26 cellular contexts compared by ENCODE assay signal in the genomic region with DNA sequence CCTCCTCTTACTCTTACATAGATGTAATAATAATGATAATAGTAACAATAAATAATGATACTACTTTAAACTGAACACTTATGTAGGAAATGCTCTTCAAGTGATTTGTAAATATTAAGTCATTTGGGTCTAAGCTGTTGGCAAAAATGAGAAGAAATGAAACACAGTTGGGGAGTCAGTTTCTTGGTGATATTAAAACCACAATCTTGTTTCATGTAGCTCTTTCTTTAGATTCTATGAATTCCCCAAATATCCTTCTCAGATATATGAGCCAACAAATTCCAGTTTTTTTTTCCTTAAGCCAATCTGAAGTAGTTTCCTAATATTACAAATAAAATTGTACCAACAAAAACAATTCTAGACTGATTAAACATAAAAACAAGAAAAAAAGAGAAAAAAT.
DNase-seq lines count a peak whose midpoint lies in the region; ATAC-seq, FAIRE-seq and TF ChIP-seq lines count a peak whose summit lies in the region.
"Had no signal": no experiment of that assay in that cellular context is flagged by ENCODE, and none has a peak within 500 bp of the region (broad histone marks: within the 10 kb centered on the region; RNA-seq: fewer than 3 reads in every experiment).

No MANE protein-coding gene starts in this region.

- no peak overlapping the region for H3K4me3 ChIP-seq in astrocyte (ENCODE audit: insufficient read depth, low read depth, low read length)
- H3K4me3 ChIP-seq in fibroblast of pulmonary artery (replicated peaks; ENCODE audit: low read depth, low read length): no peak overlapping the region
- H3K4me3 ChIP-seq: BLaER1, GM12878 had no signal

- H3K9ac ChIP-seq in astrocyte (ENCODE audit: low read length): no peak overlapping the region
- H3K9ac ChIP-seq: BLaER1 had no signal

- peaks cover 3% of the 10 kb centered on the region for H3K4me1 ChIP-seq in astrocyte (ENCODE audit: insufficient read depth, low read length)
- H3K4me1 ChIP-seq: BE2C, BLaER1 had no signal

- no peaks in the 10 kb centered on the region for H3K27me3 ChIP-seq in astrocyte (ENCODE audit: insufficient read depth, low read length)
- H3K27me3 ChIP-seq: BE2C, BLaER1 had no signal

- no peak for TF ChIP-seq CTCF in astrocyte (IDR thresholded peaks at IDR 0.05; ENCODE audit: insufficient read depth, low read depth, low read length)
- no peak for TF ChIP-seq CTCF in fibroblast of pulmonary artery (IDR thresholded peaks at IDR 0.05; ENCODE audit: low read length, missing control alignments)

- H3K9me3 Mint-ChIP-seq in astrocyte (ENCODE audit: unreplicated experiment): no peaks in the 10 kb centered on the region

- intact Hi-C loops in left cardiac atrium (cut with DNase I): no loop called here

- H4K20me1 ChIP-seq in astrocyte (ENCODE audit: insufficient read depth, low read length): no peaks in the 10 kb centered on the region
- H4K20me1 ChIP-seq: BLaER1 had no signal

- no peak for ATAC-seq in left cardiac atrium
- ATAC-seq: GM12878 had no signal

- H3K27ac ChIP-seq in astrocyte (ENCODE audit: low read depth, low read length): no peak overlapping the region
- H3K27ac ChIP-seq: BLaER1 had no signal

- no peak overlapping the region for H3K27ac Mint-ChIP-seq in astrocyte (ENCODE audit: unreplicated experiment)
- H3K27ac Mint-ChIP-seq: CD14-positive monocyte; CD4-positive, alpha-beta memory T cell; CD4-positive, CD25-positive, alpha-beta regulatory T cell; CD8-positive, alpha-beta memory T cell had no signal

- no peaks in the 10 kb centered on the region for H3K79me2 ChIP-seq in astrocyte (ENCODE audit: insufficient read depth, low read length)

- H3K36me3 ChIP-seq in astrocyte (ENCODE audit: insufficient read depth, low read length): no peaks in the 10 kb centered on the region
- H3K36me3 ChIP-seq: BE2C, BLaER1 had no signal

- H3K27me3 Mint-ChIP-seq in astrocyte (ENCODE audit: low read depth, unreplicated experiment): no peaks in the 10 kb centered on the region
- H3K27me3 Mint-ChIP-seq: CD4-positive, alpha-beta memory T cell; CD4-positive, CD25-positive, alpha-beta regulatory T cell; CD8-positive, alpha-beta memory T cell had no signal

- H3K4me1 Mint-ChIP-seq in astrocyte (ENCODE audit: low read depth, unreplicated experiment): peaks cover 5% of the 10 kb centered on the region
- H3K4me1 Mint-ChIP-seq: CD14-positive monocyte; CD4-positive, alpha-beta memory T cell; CD4-positive, CD25-positive, alpha-beta regulatory T cell; CD8-positive, alpha-beta memory T cell had no signal

- DNase-seq in astrocyte (ENCODE audit: low read depth): peak; percentile 10
- peak; percentile 18 for DNase-seq in fibroblast of pulmonary artery (ENCODE audit: low read depth)
- no peak for DNase-seq in left cardiac atrium
- no peak for DNase-seq in activated gamma-delta T cell treated with Interleukin-2 at 50 U/mL for 16 hours
- no peak for DNase-seq in dedifferentiated amniotic fluid mesenchymal stem cell (ENCODE audit: extremely low spot score)
- DNase-seq: 8988T; ACHN; BE2C; C1 segment of cervical spinal cord; CD4-positive, alpha-beta memory T cell; CD4-positive, CD25-positive, alpha-beta regulatory T cell; CD8-positive, alpha-beta memory T cell; COR-L47; DMS 273 treated with DMSO at 0.1 percent for 48 hours; DMS153; DMS53; DMS79; DND-41; EL; GDM1 had no signal

- no peaks in the 10 kb centered on the region for H3K36me3 Mint-ChIP-seq in astrocyte (ENCODE audit: low read depth, unreplicated experiment)
- H3K36me3 Mint-ChIP-seq: CD14-positive monocyte; CD4-positive, alpha-beta memory T cell; CD4-positive, CD25-positive, alpha-beta regulatory T cell had no signal

- no peak overlapping the region for H3K4me2 ChIP-seq in astrocyte (ENCODE audit: low read length)
- H3K4me2 ChIP-seq: BLaER1 had no signal

- H3K9me3 ChIP-seq in astrocyte (ENCODE audit: insufficient read depth, low read depth, low read length): no peaks in the 10 kb centered on the region
- H3K9me3 ChIP-seq: BE2C, BLaER1 had no signal

- H3K4me3 Mint-ChIP-seq in astrocyte (ENCODE audit: unreplicated experiment): no peak overlapping the region
- H3K4me3 Mint-ChIP-seq: CD14-positive monocyte; CD4-positive, alpha-beta memory T cell; CD4-positive, CD25-positive, alpha-beta regulatory T cell; CD8-positive, alpha-beta memory T cell had no signal

- no peak for FAIRE-seq in astrocyte (lab: Jason Lieb, UNC)
- FAIRE-seq: A204.1, GM12878, GM12892, GM18507 had no signal

- no peak overlapping the region for H2AFZ ChIP-seq in astrocyte (ENCODE audit: low read depth, low read length)

Comparison
In these comparisons a context has a peak if more than half of its experiments do, and no peak if none do; other contexts are left out.
1. DNase-seq: peak in astrocyte (single experiment) and fibroblast of pulmonary artery (single experiment); none in left cardiac atrium (single experiment), activated gamma-delta T cell treated with Interleukin-2 at 50 U/mL for 16 hours (single experiment) and dedifferentiated amniotic fluid mesenchymal stem cell (single experiment).